In genomic region chr13:35231426-35231825, GRCh38 we compare ENCODE assay signal across 21 cellular contexts.
"Had no signal": no experiment of that assay in that cellular context is flagged by ENCODE, and none has a peak within 500 bp of the region (broad histone marks: within the 10 kb centered on the region; RNA-seq: fewer than 3 reads in every experiment).

No MANE protein-coding gene starts in this region.

- H3K4me1 ChIP-seq: heart right ventricle, right atrium auricular region, right lobe of liver, tibial nerve, uterus had no signal

- H3K27ac ChIP-seq: heart right ventricle, hepatocyte, left ventricle myocardium inferior, ovary, right atrium auricular region, right lobe of liver, tibial nerve, uterus had no signal

- H3K9me3 ChIP-seq: heart right ventricle, left ventricle myocardium inferior, ovary, right atrium auricular region, right lobe of liver, tibial nerve, uterus had no signal

- H3K36me3 ChIP-seq: ovary, right atrium auricular region, right lobe of liver, tibial nerve, uterus had no signal

- H3K4me3 ChIP-seq: heart right ventricle, hepatocyte, left ventricle myocardium inferior, lung, ovary, right atrium auricular region, right lobe of liver, tibial nerve, uterus had no signal

- DNase-seq: heart right ventricle; kidney glomerular epithelial cell; left cardiac atrium; left ventricle myocardium inferior; mesendoderm; naive thymus-derived CD4-positive, alpha-beta T cell; ovary; right lobe of liver; stimulated activated CD4-positive, alpha-beta T cell treated with anti-CD3 and anti-CD28 coated beads, Interleukin-12 subunit alpha, Interleukin-12 subunit beta, amount 100 ng/mL, for 4 hours; stimulated activated CD4-positive, alpha-beta T cell treated with anti-CD3 and anti-CD28 coated beads, Interleukin-15, amount 100 ng/mL, for 24 hours; stimulated activated CD4-positive, alpha-beta T cell treated with anti-CD3 and anti-CD28 coated beads, Interleukin-2, amount 100 ng/mL, for 24 hours; stimulated activated CD4-positive, alpha-beta T cell treated with anti-CD3 and anti-CD28 coated beads, Interleukin-4, amount 100 ng/mL, for 1 hour; stimulated activated naive B cell treated with anti-CD40 and anti-IgM and Interleukin-4, amounts not matched to agents 10 μg/mL and 1 μg/mL and 100 μg/mL, for 72 hours; substantia nigra; uterus had no signal

- H3K27me3 ChIP-seq: heart right ventricle, hepatocyte, ovary, right atrium auricular region, right lobe of liver, tibial nerve, uterus had no signal

- ATAC-seq: heart right ventricle; left cardiac atrium; naive thymus-derived CD4-positive, alpha-beta T cell; natural killer cell treated with Interleukin-12 subunit alpha and Interleukin-12 subunit beta and Interleukin-15 and Interleukin-18, amount 100 ng/mL, for 72 hours; right lobe of liver; stimulated activated naive B cell treated with anti-CD40 and anti-IgM and Interleukin-4, amounts not matched to agents 10 μg/mL and 1 μg/mL and 100 μg/mL, for 72 hours had no signal

- FAIRE-seq: keratinocyte had no signal
